1 cellular context compared by ENCODE assay signal in genomic region chr11:128949791-128950454, GRCh38.
TF ChIP-seq lines count a peak whose summit lies in the region.

No MANE protein-coding gene starts in this region.

TF ChIP-seq in IMR-90, 13 proteins besides CTCF, POLR2A, EP300 and RAD21:
- TF ChIP-seq ELK1 (IDR thresholded peaks at IDR 0.05; ENCODE audit: borderline replicate concordance, low read depth, low read length): no peak
- no peak for TF ChIP-seq RFX5 (IDR thresholded peaks at IDR 0.05; ENCODE audit: low read depth, low read length)
- no peak for TF ChIP-seq SMC3 (IDR thresholded peaks at IDR 0.05; ENCODE audit: low read depth, low read length)
- no peak for TF ChIP-seq NFE2L2 (IDR thresholded peaks at IDR 0.05; ENCODE audit: low read depth, low read length)
- TF ChIP-seq FOS (IDR thresholded peaks at IDR 0.05; ENCODE audit: low read depth, low read length): no peak
- no peak for TF ChIP-seq CHD1 (IDR thresholded peaks at IDR 0.05; ENCODE audit: low read depth, low read length)
- TF ChIP-seq BHLHE40 (IDR thresholded peaks at IDR 0.05; ENCODE audit: low read depth, low read length): no peak
- no peak for TF ChIP-seq CEBPB (IDR thresholded peaks at IDR 0.05; ENCODE audit: low read depth, low read length)
- TF ChIP-seq MAZ (IDR thresholded peaks at IDR 0.05; ENCODE audit: borderline replicate concordance, low read depth, low read length): no peak
- TF ChIP-seq USF2 (IDR thresholded peaks at IDR 0.05; ENCODE audit: low read depth, low read length): no peak
- TF ChIP-seq RCOR1 (IDR thresholded peaks at IDR 0.05; ENCODE audit: insufficient replicate concordance, low read length): no peak
- TF ChIP-seq MAFK (IDR thresholded peaks at IDR 0.05; ENCODE audit: low read depth, low read length): no peak
- no peak for TF ChIP-seq MXI1 (IDR thresholded peaks at IDR 0.05; ENCODE audit: borderline replicate concordance, low read depth, low read length)
TF ChIP-seq in IMR-90: peak in this region for 0.
